11 cellular contexts compared by ENCODE assay signal in the genomic region with DNA sequence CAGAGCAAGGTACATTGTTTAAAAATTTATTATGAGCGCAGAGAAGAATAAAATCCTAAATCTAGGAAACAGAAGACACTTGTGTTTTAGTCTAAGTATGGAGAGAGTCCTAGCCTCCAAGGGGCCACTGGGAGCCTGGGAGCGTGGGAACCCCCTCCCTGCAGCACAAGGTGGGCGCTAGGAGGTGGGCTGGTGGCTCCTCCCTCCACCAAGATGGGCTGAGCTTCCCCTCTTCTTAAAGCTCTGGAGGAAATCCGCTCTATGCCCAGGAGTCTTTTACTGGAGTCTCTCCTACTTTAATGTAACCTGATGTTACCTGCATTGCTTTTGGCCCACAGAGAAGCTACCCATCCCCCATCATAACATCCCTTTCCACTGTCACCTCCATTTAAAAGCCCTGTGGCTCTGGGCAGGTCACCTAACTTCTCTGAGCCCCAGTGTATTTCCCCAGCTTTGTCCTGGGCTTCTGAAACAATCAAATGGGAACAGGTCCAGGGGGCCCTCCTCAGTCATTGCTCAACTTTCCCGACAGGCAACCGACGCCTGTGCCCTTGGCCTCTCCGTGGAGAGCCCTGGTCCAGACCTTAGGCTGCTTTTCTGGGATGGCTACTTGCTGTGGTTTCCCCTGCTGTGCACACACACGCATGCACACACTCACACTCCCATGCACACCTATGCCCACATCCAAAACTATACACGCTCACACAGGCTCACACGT.
DNase-seq lines count a peak whose midpoint lies in the region; ATAC-seq and TF ChIP-seq lines count a peak whose summit lies in the region.
"Had no signal": no experiment of that assay in that cellular context is flagged by ENCODE, and none has a peak within 500 bp of the region (broad histone marks: within the 10 kb centered on the region; RNA-seq: fewer than 3 reads in every experiment).

No MANE protein-coding gene starts in this region.

- intact Hi-C loops in posterior vena cava (cut with DNase I): no loop called here

- no peak for ATAC-seq in HG02870 (IDR thresholded peaks at IDR 0.05; ENCODE audit: unreplicated experiment)

- no peaks in the 10 kb centered on the region for H3K36me3 Mint-ChIP-seq in chondrocyte (ENCODE audit: low read depth)
- H3K36me3 Mint-ChIP-seq: CD4-positive, CD25-positive, alpha-beta regulatory T cell had no signal

- H3K9me3 Mint-ChIP-seq in chondrocyte (ENCODE audit: low read depth): no peaks in the 10 kb centered on the region
- H3K9me3 Mint-ChIP-seq: CD4-positive, CD25-positive, alpha-beta regulatory T cell had no signal

- H3K27ac Mint-ChIP-seq in chondrocyte (ENCODE audit: unreplicated experiment): no peak overlapping the region
- H3K27ac Mint-ChIP-seq: CD4-positive, CD25-positive, alpha-beta regulatory T cell had no signal

- H3K27me3 Mint-ChIP-seq in chondrocyte (ENCODE audit: low read depth): no peaks in the 10 kb centered on the region

- DNase-seq in DMS79 treated with DMSO at 0.1 percent for 48 hours (lab: John Stamatoyannopoulos, UW): peak; percentile 26
- no peak for DNase-seq in DMS79 (lab: John Stamatoyannopoulos, UW)
- DNase-seq in MV-4-11 (lab: John Stamatoyannopoulos, UW): peak; percentile 46
- DNase-seq in chondrocyte (ENCODE audit: low spot score): peak; percentile 47
- DNase-seq in posterior vena cava (ENCODE audit: low spot score): peak; percentile 61
- DNase-seq in NCI-H2196 (lab: John Stamatoyannopoulos, UW; ENCODE audit: unreplicated experiment): no peak
- DNase-seq in NCI-H524 treated with DMSO at 0.1 percent for 48 hours (lab: John Stamatoyannopoulos, UW): no peak
- DNase-seq: Calu3; CD4-positive, CD25-positive, alpha-beta regulatory T cell; EL had no signal

- no peak for TF ChIP-seq CTCF in chondrocyte (IDR thresholded peaks at IDR 0.05)

- H3K4me1 Mint-ChIP-seq in chondrocyte (ENCODE audit: low read depth): no peaks in the 10 kb centered on the region
- H3K4me1 Mint-ChIP-seq: CD4-positive, CD25-positive, alpha-beta regulatory T cell had no signal

- no peak overlapping the region for H3K4me3 Mint-ChIP-seq in chondrocyte (ENCODE audit: unreplicated experiment)
- H3K4me3 Mint-ChIP-seq: CD4-positive, CD25-positive, alpha-beta regulatory T cell had no signal

Comparison
In these comparisons a context has a peak if more than half of its experiments do, and no peak if none do; other contexts are left out.
1. DNase-seq: peak in DMS79 treated with DMSO at 0.1 percent for 48 hours (single experiment), MV-4-11 (single experiment), chondrocyte (single experiment) and posterior vena cava (single experiment); none in DMS79 (single experiment), NCI-H2196 (single experiment) and NCI-H524 treated with DMSO at 0.1 percent for 48 hours (single experiment).